In the genomic region with DNA sequence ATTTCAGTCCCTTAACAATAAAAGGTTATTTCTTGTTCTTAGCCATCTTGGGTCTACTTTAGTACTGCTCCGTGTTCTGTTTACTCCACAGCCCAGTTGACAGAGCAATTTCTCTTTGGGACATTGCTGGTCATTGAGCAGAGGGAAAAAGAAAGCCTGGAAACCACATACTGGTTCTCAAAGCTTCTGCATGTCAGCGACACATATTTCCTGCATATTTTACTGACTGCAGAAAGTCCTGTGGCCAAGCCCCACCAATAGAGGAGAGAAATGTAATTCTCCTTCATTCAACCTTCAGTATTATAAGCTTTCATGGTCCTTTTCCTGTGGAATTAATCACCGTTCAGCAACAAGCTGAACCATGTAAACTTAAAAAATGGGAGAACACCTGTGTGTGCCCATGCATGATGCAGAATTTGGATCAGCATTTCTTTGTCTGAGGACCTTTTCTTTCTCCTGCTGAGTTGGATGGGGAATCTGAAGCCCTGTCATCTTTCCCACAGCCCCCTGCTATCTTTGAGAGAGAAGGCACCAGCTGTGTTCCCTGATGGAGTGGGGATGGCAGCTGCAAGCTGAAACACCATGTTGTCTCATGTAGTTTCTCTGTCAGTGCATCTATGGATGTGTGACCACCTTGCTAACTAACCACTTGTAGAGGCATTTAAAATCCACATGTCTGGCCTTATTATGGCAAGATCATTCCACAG, we compare ENCODE assay signal across 32 cellular contexts.
DNase-seq lines count a peak whose midpoint lies in the region; ATAC-seq, FAIRE-seq and TF ChIP-seq lines count a peak whose summit lies in the region.
"Had no signal": no experiment of that assay in that cellular context is flagged by ENCODE, and none has a peak within 500 bp of the region (broad histone marks: within the 10 kb centered on the region; RNA-seq: fewer than 3 reads in every experiment).

No MANE protein-coding gene starts in this region.

- H2BK5ac ChIP-seq in mesenchymal stem cell (ENCODE audit: low read depth, low read length, poor library complexity, severe bottlenecking) = no peak overlapping the region

- H3K27me3 ChIP-seq in astrocyte (ENCODE audit: insufficient read depth, low read length) (no peaks in the 10 kb centered on the region), mesenchymal stem cell (ENCODE audit: control insufficient read depth in 1 of 2, insufficient read depth in 1 of 2, low read length in 2 of 2) (no peaks in the 10 kb centered on the region), skeletal muscle satellite cell (ENCODE audit: control insufficient read depth, insufficient read depth, low read length) (no peaks in the 10 kb centered on the region)
- H3K27me3 ChIP-seq: adrenal gland; BLaER1 treated with 17β-estradiol and CSF1 and Interleukin-3, amounts not matched to agents 10 nM and 100 nM; body of pancreas; neural progenitor cell; Peyer's patch; stomach; thyroid gland had no signal

- H3K79me1 ChIP-seq in mesenchymal stem cell (replicated peaks; ENCODE audit: low read length, poor library complexity, severe bottlenecking) = no peaks in the 10 kb centered on the region

- FAIRE-seq in astrocyte (lab: Jason Lieb, UNC) = peak; percentile 60

- H3K27ac Mint-ChIP-seq in astrocyte (ENCODE audit: unreplicated experiment) = peak overlapping the region; percentile 64
- H3K27ac Mint-ChIP-seq in activated T-cell treated with anti-CD3 and anti-CD28 coated beads, Interleukin-2, amount 50 U/mL, for 72 hours = no peak overlapping the region
- H3K27ac Mint-ChIP-seq: activated CD4-positive, alpha-beta memory T cell treated with anti-CD3 and anti-CD28 coated beads, Interleukin-2, amount 10 ng/mL, durations not matched to agents 7 days and 5 days; activated naive CD4-positive, alpha-beta T cell treated with anti-CD3 and anti-CD28 coated beads, Interleukin-2, amount 10 ng/mL, durations not matched to agents 7 days and 5 days; activated T-helper 17 cell treated with anti-CD3 and anti-CD28 coated beads, Interleukin-2, amount 50 U/mL, for 72 hours; neural progenitor cell had no signal

- peak overlapping the region in 1 of 2 experiments; percentile 83 for H2BK12ac ChIP-seq in mesenchymal stem cell (ENCODE audit: low read length in 2 of 2)

- DNase-seq in EL (peak; percentile 35), astrocyte (ENCODE audit: low read depth) (peak; percentile 56), mesenchymal stem cell (peak; percentile 32)
- DNase-seq in activated T-cell treated with anti-CD3 and anti-CD28 coated beads, Interleukin-2, amount 50 U/mL, for 48 hours = no peak
- no peak for DNase-seq in activated T-cell treated with anti-CD3 and anti-CD28 coated beads, Interleukin-2, amount 50 U/mL, for 72 hours
- DNase-seq: activated CD4-positive, alpha-beta memory T cell treated with anti-CD3 and anti-CD28 coated beads, Interleukin-2, amount 10 ng/mL, durations not matched to agents 7 days and 5 days; activated CD4-positive, CD25-positive, alpha-beta regulatory T cell treated with anti-CD3 and anti-CD28 coated beads, Interleukin-2, amount 50 U/mL, for 72 hours; activated CD8-positive, alpha-beta memory T cell treated with anti-CD3 and anti-CD28 coated beads, Interleukin-2, amount 50 U/mL, for 4 hours; activated naive CD4-positive, alpha-beta T cell treated with anti-CD3 and anti-CD28 coated beads, Interleukin-2, amount 10 ng/mL, durations not matched to agents 7 days and 5 days; adrenal gland; body of pancreas; cerebellar nuclear complex; DMS153; hippocampal formation; NCI-H1105; NCI-H2029; NCI-H345; NCI-H774; Peyer's patch; right cardiac atrium; SHP77; stimulated activated CD4-positive, alpha-beta T cell treated with anti-CD3 and anti-CD28 coated beads, Interleukin-12 subunit alpha, Interleukin-12 subunit beta, amount 100 ng/mL, for 4 hours; stimulated activated CD4-positive, alpha-beta T cell treated with anti-CD3 and anti-CD28 coated beads, Interleukin-2, amount 100 ng/mL, for 48 hours; stomach; T-helper 2 cell; thyroid gland had no signal

- peaks cover 55% of the 10 kb centered on the region for H3K4me1 Mint-ChIP-seq in astrocyte (ENCODE audit: low read depth, unreplicated experiment)
- H3K4me1 Mint-ChIP-seq in activated T-cell treated with anti-CD3 and anti-CD28 coated beads, Interleukin-2, amount 50 U/mL, for 72 hours (ENCODE audit: low read depth) = no peaks in the 10 kb centered on the region
- H3K4me1 Mint-ChIP-seq: activated CD4-positive, alpha-beta memory T cell treated with anti-CD3 and anti-CD28 coated beads, Interleukin-2, amount 10 ng/mL, durations not matched to agents 7 days and 5 days; activated naive CD4-positive, alpha-beta T cell treated with anti-CD3 and anti-CD28 coated beads, Interleukin-2, amount 10 ng/mL, durations not matched to agents 7 days and 5 days; activated T-helper 17 cell treated with anti-CD3 and anti-CD28 coated beads, Interleukin-2, amount 50 U/mL, for 72 hours had no signal

- H2BK15ac ChIP-seq in mesenchymal stem cell (ENCODE audit: low read depth, poor library complexity, severe bottlenecking) = no peak overlapping the region

- no peaks in the 10 kb centered on the region for H3K9me3 Mint-ChIP-seq in astrocyte (ENCODE audit: unreplicated experiment)
- peaks cover 5 to 8% of the 10 kb centered on the region in 2 donors for H3K9me3 Mint-ChIP-seq in activated T-cell treated with anti-CD3 and anti-CD28 coated beads, Interleukin-2, amount 50 U/mL, for 72 hours
- H3K9me3 Mint-ChIP-seq: activated naive CD4-positive, alpha-beta T cell treated with anti-CD3 and anti-CD28 coated beads, Interleukin-2, amount 10 ng/mL, durations not matched to agents 7 days and 5 days; neural progenitor cell had no signal

- H3K4me2 ChIP-seq in astrocyte (ENCODE audit: low read length) (peak overlapping the region; percentile 5), mesenchymal stem cell (ENCODE audit: low read length, poor library complexity, severe bottlenecking) (no peak overlapping the region), skeletal muscle satellite cell (ENCODE audit: low read length) (peak overlapping the region; percentile 4)
- H3K4me2 ChIP-seq: BLaER1 treated with 17β-estradiol and CSF1 and Interleukin-3, amounts not matched to agents 10 nM and 100 nM; neural progenitor cell had no signal

- H3K4ac ChIP-seq in mesenchymal stem cell (ENCODE audit: low read depth in 1 of 2, low read length in 2 of 2) = peak overlapping the region; percentile 10 to 78

- TF ChIP-seq CTCF in astrocyte (IDR thresholded peaks at IDR 0.05; ENCODE audit: insufficient read depth, low read depth, low read length) = no peak

- H3K79me2 ChIP-seq in astrocyte (ENCODE audit: insufficient read depth, low read length) = no peaks in the 10 kb centered on the region

- WGBS in mesenchymal stem cell = 38% methylated on average over 3 of the region's 3 CpGs

- H3K4me3 Mint-ChIP-seq in astrocyte (ENCODE audit: unreplicated experiment) = no peak overlapping the region
- no peak overlapping the region for H3K4me3 Mint-ChIP-seq in activated T-cell treated with anti-CD3 and anti-CD28 coated beads, Interleukin-2, amount 50 U/mL, for 72 hours
- H3K4me3 Mint-ChIP-seq: activated CD4-positive, alpha-beta memory T cell treated with anti-CD3 and anti-CD28 coated beads, Interleukin-2, amount 10 ng/mL, durations not matched to agents 7 days and 5 days; activated naive CD4-positive, alpha-beta T cell treated with anti-CD3 and anti-CD28 coated beads, Interleukin-2, amount 10 ng/mL, durations not matched to agents 7 days and 5 days; activated T-helper 17 cell treated with anti-CD3 and anti-CD28 coated beads, Interleukin-2, amount 50 U/mL, for 72 hours; neural progenitor cell had no signal

- no peaks in the 10 kb centered on the region for H4K20me1 ChIP-seq in astrocyte (ENCODE audit: insufficient read depth, low read length)
- H4K20me1 ChIP-seq: BLaER1 treated with 17β-estradiol and CSF1 and Interleukin-3, amounts not matched to agents 10 nM and 100 nM had no signal

- H2BK120ac ChIP-seq in mesenchymal stem cell (ENCODE audit: low read depth, low read length) = no peak overlapping the region

- no peak overlapping the region for H3K14ac ChIP-seq in mesenchymal stem cell (ENCODE audit: low read length in 2 of 2)

- H2AK5ac ChIP-seq in mesenchymal stem cell (ENCODE audit: low read length, severe bottlenecking) = no peak overlapping the region

- no peak overlapping the region for H4K8ac ChIP-seq in mesenchymal stem cell (ENCODE audit: low read length)

- H3K23ac ChIP-seq in mesenchymal stem cell (ENCODE audit: low read length in 2 of 2) = no peak overlapping the region

- H3K18ac ChIP-seq in mesenchymal stem cell (ENCODE audit: low read depth in 1 of 2, low read length in 2 of 2) = peak overlapping the region; percentile 80

- H3K9ac ChIP-seq in astrocyte (ENCODE audit: low read length) = no peak overlapping the region
- no peak overlapping the region for H3K9ac ChIP-seq in mesenchymal stem cell (ENCODE audit: low read length)
- no peak overlapping the region for H3K9ac ChIP-seq in skeletal muscle satellite cell (ENCODE audit: low read depth, low read length)
- H3K9ac ChIP-seq: BLaER1 treated with 17β-estradiol and CSF1 and Interleukin-3, amounts not matched to agents 10 nM and 100 nM; neural progenitor cell had no signal

- H2AFZ ChIP-seq in astrocyte (ENCODE audit: low read depth, low read length) = no peak overlapping the region
- H2AFZ ChIP-seq in mesenchymal stem cell (ENCODE audit: low read depth, low read length) = no peak overlapping the region
- H2AFZ ChIP-seq: neural progenitor cell had no signal

- no peaks in the 10 kb centered on the region for H3K27me3 Mint-ChIP-seq in astrocyte (ENCODE audit: low read depth, unreplicated experiment)
- H3K27me3 Mint-ChIP-seq in activated T-cell treated with anti-CD3 and anti-CD28 coated beads, Interleukin-2, amount 50 U/mL, for 72 hours (ENCODE audit: low read depth) = no peaks in the 10 kb centered on the region
- H3K27me3 Mint-ChIP-seq: activated CD4-positive, alpha-beta memory T cell treated with anti-CD3 and anti-CD28 coated beads, Interleukin-2, amount 10 ng/mL, durations not matched to agents 7 days and 5 days; activated naive CD4-positive, alpha-beta T cell treated with anti-CD3 and anti-CD28 coated beads, Interleukin-2, amount 10 ng/mL, durations not matched to agents 7 days and 5 days; activated T-helper 17 cell treated with anti-CD3 and anti-CD28 coated beads, Interleukin-2, amount 50 U/mL, for 72 hours had no signal

- H3K27ac ChIP-seq in astrocyte (ENCODE audit: low read depth, low read length) (no peak overlapping the region), mesenchymal stem cell (ENCODE audit: low read length, poor library complexity, severe bottlenecking) (no peak overlapping the region)
- H3K27ac ChIP-seq: adrenal gland; BLaER1 treated with 17β-estradiol and CSF1 and Interleukin-3, amounts not matched to agents 10 nM and 100 nM; body of pancreas; neural progenitor cell; Peyer's patch; stomach; thyroid gland had no signal

- no peaks in the 10 kb centered on the region for H3K36me3 ChIP-seq in astrocyte (ENCODE audit: insufficient read depth, low read length)
- H3K36me3 ChIP-seq in mesenchymal stem cell (ENCODE audit: control insufficient read depth in 1 of 2, insufficient read depth in 2 of 2, low read depth in 1 of 2, low read length in 2 of 2) = no peaks in the 10 kb centered on the region
- H3K36me3 ChIP-seq in skeletal muscle satellite cell (ENCODE audit: insufficient read depth, low read length) = no peaks in the 10 kb centered on the region
- H3K36me3 ChIP-seq: adrenal gland; BLaER1 treated with 17β-estradiol and CSF1 and Interleukin-3, amounts not matched to agents 10 nM and 100 nM; neural progenitor cell; Peyer's patch; stomach; thyroid gland had no signal

- H3K4me3 ChIP-seq in astrocyte (ENCODE audit: insufficient read depth, low read depth, low read length) (no peak overlapping the region), mesenchymal stem cell (ENCODE audit: insufficient read depth in 1 of 2, low read depth in 1 of 2, low read length in 2 of 2) (no peak overlapping the region), skeletal muscle satellite cell (ENCODE audit: low read length) (peak overlapping the region; percentile 7)
- H3K4me3 ChIP-seq: adrenal gland; BLaER1 treated with 17β-estradiol and CSF1 and Interleukin-3, amounts not matched to agents 10 nM and 100 nM; body of pancreas; neural progenitor cell; Peyer's patch; stomach; thyroid gland had no signal

- H4K91ac ChIP-seq in mesenchymal stem cell (ENCODE audit: low read length) = peak overlapping the region; percentile 3

- H3K9me3 ChIP-seq in astrocyte (ENCODE audit: insufficient read depth, low read depth, low read length) (no peaks in the 10 kb centered on the region), mesenchymal stem cell (ENCODE audit: control insufficient read depth, low read length) (no peaks in the 10 kb centered on the region), skeletal muscle satellite cell (replicated peaks; ENCODE audit: low read length) (no peaks in the 10 kb centered on the region)
- H3K9me3 ChIP-seq: adrenal gland; BLaER1 treated with 17β-estradiol and CSF1 and Interleukin-3, amounts not matched to agents 10 nM and 100 nM; body of pancreas; Peyer's patch; stomach; thyroid gland had no signal

- no peak for ATAC-seq in HG02970 (IDR thresholded peaks at IDR 0.05; ENCODE audit: low FRiP score, unreplicated experiment)
- ATAC-seq in activated T-cell treated with anti-CD3 and anti-CD28 coated beads, Interleukin-2, amount 50 U/mL, for 72 hours (replicated peaks in 1 of 2) = no peak
- ATAC-seq: activated T-helper 17 cell treated with anti-CD3 and anti-CD28 coated beads, Interleukin-2, amount 50 U/mL, for 72 hours; body of pancreas; HCT116; right cardiac atrium had no signal

- H3K4me1 ChIP-seq in astrocyte (ENCODE audit: insufficient read depth, low read length) (peaks cover 43% of the 10 kb centered on the region), mesenchymal stem cell (ENCODE audit: control insufficient read depth, insufficient read depth, low read depth, low read length) (peaks cover 8% of the 10 kb centered on the region), skeletal muscle satellite cell (ENCODE audit: control insufficient read depth, insufficient read depth, low read length) (peaks cover 51% of the 10 kb centered on the region)
- H3K4me1 ChIP-seq: body of pancreas, neural progenitor cell, Peyer's patch, stomach, thyroid gland had no signal

- H3K36me3 Mint-ChIP-seq in astrocyte (ENCODE audit: low read depth, unreplicated experiment) = no peaks in the 10 kb centered on the region
- peaks cover 0 to 2% of the 10 kb centered on the region in 2 donors for H3K36me3 Mint-ChIP-seq in activated T-cell treated with anti-CD3 and anti-CD28 coated beads, Interleukin-2, amount 50 U/mL, for 72 hours (ENCODE audit: insufficient read depth in 2 of 2)
- H3K36me3 Mint-ChIP-seq: activated naive CD4-positive, alpha-beta T cell treated with anti-CD3 and anti-CD28 coated beads, Interleukin-2, amount 10 ng/mL, durations not matched to agents 7 days and 5 days; neural progenitor cell had no signal

Comparison
In these comparisons a context has a peak if more than half of its experiments do, and no peak if none do; other contexts are left out.
1. DNase-seq: peak in EL (single experiment), astrocyte (single experiment) and mesenchymal stem cell (single experiment); none in activated T-cell treated with anti-CD3 and anti-CD28 coated beads, Interleukin-2, amount 50 U/mL, for 48 hours (0 of 2) and activated T-cell treated with anti-CD3 and anti-CD28 coated beads, Interleukin-2, amount 50 U/mL, for 72 hours (0 of 2).